16 cellular contexts compared by ENCODE assay signal in the genomic region with DNA sequence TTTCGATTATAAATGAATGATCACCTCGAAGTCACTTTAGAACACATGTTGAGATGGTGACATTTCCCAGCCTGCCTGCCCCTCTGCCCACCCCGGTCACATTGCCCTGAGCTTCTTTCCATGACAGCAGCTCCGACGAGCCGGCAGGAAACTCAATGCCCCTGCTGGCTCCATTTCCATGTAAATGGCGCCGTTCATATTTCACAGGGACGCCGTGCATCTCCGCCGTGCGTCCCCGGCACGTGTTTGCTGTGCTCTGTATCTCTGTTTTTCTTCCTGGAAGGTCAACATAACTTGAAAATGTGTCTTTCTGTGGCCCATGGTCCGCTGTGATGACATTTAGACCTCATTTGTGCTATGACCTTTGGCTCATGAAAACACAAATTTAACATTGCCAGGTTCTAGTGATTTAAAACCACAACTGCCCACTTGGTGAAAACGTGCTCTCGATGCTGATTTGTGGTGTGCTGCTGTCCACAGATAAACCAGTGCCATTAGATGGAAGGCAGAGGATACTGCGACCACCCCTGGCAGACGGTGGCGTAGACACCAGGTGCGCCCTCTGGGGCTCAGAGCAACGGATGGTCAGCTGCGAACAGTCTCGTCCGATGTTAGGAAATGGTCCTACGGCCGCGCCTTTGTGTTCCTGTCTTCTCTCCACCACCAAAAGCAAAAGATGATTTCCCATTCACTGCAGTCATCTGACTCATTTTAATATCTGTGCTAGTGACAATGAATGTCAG. TPM values are rescaled to one million over a fixed set of nuclear protein-coding genes. Genes with fewer than 3 reads are reported as not detected.
A peak's percentile ranks its signal among the peaks of the same experiment; 100 is the strongest.
DNase-seq lines count a peak whose midpoint lies in the region; ATAC-seq, FAIRE-seq and TF ChIP-seq lines count a peak whose summit lies in the region.
"Had no signal": no experiment of that assay in that cellular context is flagged by ENCODE, and none has a peak within 500 bp of the region (broad histone marks: within the 10 kb centered on the region; RNA-seq: fewer than 3 reads in every experiment).

No MANE protein-coding gene starts in this region.

- H3K4me3 ChIP-seq in H7 (ENCODE audit: insufficient read depth, low read depth, low read length), result no peak overlapping the region
- H3K4me3 ChIP-seq in H1 (ENCODE audit: extremely low read depth in 1 of 4, insufficient read depth in 2 of 4, low read depth in 3 of 4, low read length in 4 of 4), result peak overlapping the region in 1 of 4 experiments; percentile 26; a peak in 1 of 8 replicates
- no peak overlapping the region for H3K4me3 ChIP-seq in brain microvascular endothelial cell (ENCODE audit: low read depth, low read length)

- H4K20me1 ChIP-seq in H1 (replicated peaks in 1 of 2; ENCODE audit: control insufficient read depth in 1 of 2, insufficient read depth in 2 of 2, low read length in 2 of 2), result peaks cover 0 to under 1% of the 10 kb centered on the region in 2 experiments

- TF ChIP-seq CTCF in H1 (IDR thresholded peaks at IDR 0.05; ENCODE audit: control extremely low read depth in 1 of 3, insufficient read depth in 1 of 3, low read depth in 1 of 3, low read length in 3 of 3) (peak in 1 of 3 experiments; percentile 31; a peak in 1 of 4 replicates), neural crest cell (conservative IDR thresholded peaks at IDR 0.05) (no peak), brain microvascular endothelial cell (IDR thresholded peaks at IDR 0.05; ENCODE audit: low read depth, low read length, missing control alignments) (no peak)

- H3K27ac Mint-ChIP-seq in neural crest cell (ENCODE audit: unreplicated experiment), result no peak overlapping the region

- TF ChIP-seq POLR2A in GM12891 (IDR thresholded peaks at IDR 0.05; ENCODE audit: low read depth, low read length), result no peak
- TF ChIP-seq POLR2A in H1 (IDR thresholded peaks at IDR 0.05; ENCODE audit: control extremely low read depth in 1 of 2, low read depth in 2 of 2, low read length in 2 of 2), result no peak

- H2BK15ac ChIP-seq in H1 (ENCODE audit: low read length), result no peak overlapping the region

- peaks cover 44% of the 10 kb centered on the region for H3K4me1 Mint-ChIP-seq in neural crest cell

- CTCF ChIA-PET in H1 (lab: Charles Lee; ENCODE audit: partially characterized antibody), result no interaction called here

- H4K5ac ChIP-seq in H1 (ENCODE audit: insufficient read length, low read depth, low read length), result no peak overlapping the region

- H3K27ac ChIP-seq in H1 (ENCODE audit: low read depth, low read length), result no peak overlapping the region
- H3K27ac ChIP-seq in brain microvascular endothelial cell, result no peak overlapping the region
- H3K27ac ChIP-seq: C4-2B had no signal

- in situ Hi-C loops in brain microvascular endothelial cell (cut with HindIII; ENCODE audit: low pct_ligation_motif_present, low sequenced_read_pairs), result no loop called here

- no peak overlapping the region for H3K23ac ChIP-seq in H1 (ENCODE audit: insufficient read length)

- no peak overlapping the region for H2AK5ac ChIP-seq in H1 (ENCODE audit: low read depth, low read length)

- no peak overlapping the region for H3K56ac ChIP-seq in H1 (replicated peaks; ENCODE audit: insufficient read length, low read depth, low read length)

- FAIRE-seq in GM12891 (lab: Jason Lieb, UNC), result no peak
- no peak for FAIRE-seq in H1 (lab: Jason Lieb, UNC)
- FAIRE-seq: D721Med had no signal

- H3K18ac ChIP-seq in H1 (ENCODE audit: extremely low read depth, low read length), result no peak overlapping the region

- WGBS in H1 (ENCODE audit: extremely low coverage in 1 of 2, insufficient coverage in 1 of 2, insufficient read length in 1 of 2, insufficient replicate concordance in 2 of 2, low coverage in 1 of 2, low lambda C conversion rate in 2 of 2, missing lambda C conversion rate in 1 of 2), 2 experiments, result 52% methylated on average over 29 of the region's 29 CpGs; no CpG with 5 or more reads in 1 of the 2 experiments

- H3K36me3 ChIP-seq in H7 (replicated peaks; ENCODE audit: control insufficient read depth, insufficient read depth, low read length), result no peaks in the 10 kb centered on the region
- H3K36me3 ChIP-seq in H1 (ENCODE audit: control insufficient read depth in 2 of 4, insufficient read depth in 4 of 4, low read length in 3 of 4), result no peaks in the 10 kb centered on the region
- no peaks in the 10 kb centered on the region for H3K36me3 ChIP-seq in brain microvascular endothelial cell (replicated peaks)

- ATAC-seq in HG03571 (IDR thresholded peaks at IDR 0.05; ENCODE audit: unreplicated experiment), result no peak

- peak overlapping the region; percentile 11 for H3K4me3 Mint-ChIP-seq in neural crest cell

- no peaks in the 10 kb centered on the region for H3K9me3 Mint-ChIP-seq in neural crest cell

- H3K79me2 ChIP-seq in H1 (ENCODE audit: control insufficient read depth in 1 of 2, insufficient read depth in 2 of 2, low read length in 2 of 2), result no peaks in the 10 kb centered on the region

- no peaks in the 10 kb centered on the region for H3K9me3 ChIP-seq in H1 (ENCODE audit: insufficient read depth in 2 of 2, low read depth in 1 of 2, low read length in 1 of 2)
- H3K9me3 ChIP-seq: SK-N-SH had no signal

- no peak overlapping the region for H2BK20ac ChIP-seq in H1 (ENCODE audit: low read length)

- peaks cover 3% of the 10 kb centered on the region; the same call in 1 of the 2 replicates for H3K27me3 ChIP-seq in H7 (ENCODE audit: control insufficient read depth, insufficient read depth, low read length)
- H3K27me3 ChIP-seq in H1 (replicated peaks in 1 of 4; ENCODE audit: control insufficient read depth in 3 of 4, extremely low read depth in 1 of 4, insufficient read depth in 3 of 4, low read length in 3 of 4), result peaks cover 1 to 10% (median 8%) of the 10 kb centered on the region in 4 experiments; a peak in 5 of 7 replicates
- no peaks in the 10 kb centered on the region for H3K27me3 ChIP-seq in brain microvascular endothelial cell (replicated peaks)

- no peak overlapping the region for H3K14ac ChIP-seq in H1 (ENCODE audit: insufficient read length)

- peaks cover 9% of the 10 kb centered on the region for H3K27me3 Mint-ChIP-seq in neural crest cell (ENCODE audit: low read depth)

- H3K9ac ChIP-seq in H1 (replicated peaks in 1 of 4; ENCODE audit: extremely low read depth in 1 of 4, low read depth in 3 of 4, low read length in 3 of 4), result no peak overlapping the region
- H3K9ac ChIP-seq: SK-N-SH had no signal

- H3K4me2 ChIP-seq in H1 (ENCODE audit: insufficient read depth in 1 of 2, low read depth in 2 of 2, low read length in 2 of 2), result peak overlapping the region in 1 of 2 experiments; percentile 48; a peak in 2 of 4 replicates
- H3K4me2 ChIP-seq: SK-N-SH had no signal

- POLR2A ChIA-PET in H1 (lab: Charles Lee; ENCODE audit: partially characterized antibody), result no interaction called here

- H3K36me3 Mint-ChIP-seq in neural crest cell (ENCODE audit: low read depth), result no peaks in the 10 kb centered on the region

- H2BK5ac ChIP-seq in H1 (ENCODE audit: low read depth, low read length), result 0 out of 2 replicates have a peak overlapping the region, but pooled peaks have one; percentile 12

- no peaks in the 10 kb centered on the region for H3K23me2 ChIP-seq in H1 (ENCODE audit: low read depth, low read length)

- H2BK12ac ChIP-seq in H1 (ENCODE audit: low read depth, low read length), result no peak overlapping the region

- H3K4ac ChIP-seq in H1 (replicated peaks; ENCODE audit: insufficient read length, low read depth, low read length), result no peak overlapping the region

- TF ChIP-seq RAD21 in H1 (IDR thresholded peaks at IDR 0.05 in 1 of 2, conservative IDR thresholded peaks at IDR 0.05 in 1 of 2; ENCODE audit: low read depth in 2 of 2, low read length in 2 of 2), result no peak

- DNase-seq in GM12891 (ENCODE audit: insufficient read length, low spot score) (no peak), H7 (peak; percentile 74), H1 (ENCODE audit: low read depth in 1 of 2, low spot score in 2 of 2) (no peak), neural crest cell (ENCODE audit: low read depth, low spot score) (no peak), brain microvascular endothelial cell (no peak), NCI-H2107 treated with DMSO at 0.1 percent for 48 hours (lab: John Stamatoyannopoulos, UW; ENCODE audit: unreplicated experiment) (no peak)
- DNase-seq: AML-193, HCEC 1CT, NCI-H1105, NCI-H2081, SHP77 treated with DMSO at 0.1 percent for 48 hours had no signal

- no peak overlapping the region for H2AFZ ChIP-seq in H1 (ENCODE audit: low read length)

- H4K91ac ChIP-seq in H1 (replicated peaks; ENCODE audit: insufficient read length, low read length), result no peak overlapping the region

- H2BK120ac ChIP-seq in H1 (replicated peaks; ENCODE audit: low read depth, low read length), result no peak overlapping the region

- no peaks in the 10 kb centered on the region for H3K79me1 ChIP-seq in H1 (ENCODE audit: low read depth, low read length)

- no peak for TF ChIP-seq EP300 in H1 (IDR thresholded peaks at IDR 0.05; ENCODE audit: borderline replicate concordance in 1 of 2, low read depth in 2 of 2, low read length in 2 of 2)

- H4K8ac ChIP-seq in H1 (ENCODE audit: extremely low read depth, insufficient read depth, low read length), result no peak overlapping the region

- peaks cover 8 to 13% (median 11%) of the 10 kb centered on the region in 4 experiments for H3K4me1 ChIP-seq in H1 (replicated peaks in 1 of 4; ENCODE audit: control insufficient read depth in 3 of 4, insufficient read depth in 4 of 4, low read length in 3 of 4)

TF ChIP-seq in GM12891, 5 proteins besides CTCF, POLR2A, EP300 and RAD21 (continues in another document):
- no peak for TF ChIP-seq PAX5 (IDR thresholded peaks at IDR 0.05; ENCODE audit: insufficient read depth, low read length, severe bottlenecking)
- TF ChIP-seq SPI1 (IDR thresholded peaks at IDR 0.05; ENCODE audit: low read depth, low read length), result no peak
- no peak for TF ChIP-seq POLR2AphosphoS5 (IDR thresholded peaks at IDR 0.05; ENCODE audit: low read depth, low read length)

TF ChIP-seq in H1, 55 proteins besides CTCF, POLR2A, EP300 and RAD21 (continues in another document):
- no peak for TF ChIP-seq NRF1 (IDR thresholded peaks at IDR 0.05; ENCODE audit: low read depth, low read length)
- no peak for TF ChIP-seq BRCA1 (IDR thresholded peaks at IDR 0.05; ENCODE audit: low read depth, low read length)
- TF ChIP-seq KDM5A (IDR thresholded peaks at IDR 0.05; ENCODE audit: low read length), result no peak
- TF ChIP-seq KDM1A (IDR thresholded peaks at IDR 0.05; ENCODE audit: borderline replicate concordance, low read length), result no peak

RNA-seq across cellular contexts. Expression of a gene that starts 43.1 kb away (rescaled TPM):
- polyA plus RNA-seq in GM12891 (2012; ENCODE audit: low read depth, missing spikeins), result 0.13 TPM
- 0.17 and 0.52 TPM in 2 replicates for total RNA-seq in H7 (2014; rRNA removed; shearing (Covaris generic))
- total RNA-seq in H1 (2021; fragmentation: NEBNext Ultra II Directional; extraction: Animal tissue kit (Norgen Biotek cat#: 25700)), result 0.43 and 0.44 TPM in 2 replicates
- polyA plus RNA-seq in H1 (2011; rRNA removed), result 0.65 and 0.72 TPM in 2 replicates
- polyA plus RNA-seq in H1 (2011; cell fraction: cytosol; rRNA removed), result 0.72 TPM
- 0.78 TPM for polyA plus RNA-seq in H1 (2011; cell fraction: nucleus; rRNA removed)
- polyA plus RNA-seq in H1 (2012, experiment 1 of 2), result 0.43 to 0.56 TPM (median 0.51 TPM) in 4 replicates
- polyA plus RNA-seq in H1 (2012, experiment 2 of 2), result 0.34 TPM
- polyA plus RNA-seq in H1 (2013, experiment 1 of 2), result 0.22 TPM
- polyA plus RNA-seq in H1 (2013, experiment 2 of 2), result 0.18 TPM
- polyA minus RNA-seq in H1 (2011; rRNA and poly(A)+ RNA removed), result 0.46 and 0.66 TPM in 2 replicates
- polyA minus RNA-seq in H1 (2011; cell fraction: cytosol; rRNA and poly(A)+ RNA removed), result 0.22 TPM
- polyA minus RNA-seq in H1 (2011; cell fraction: nucleus; rRNA and poly(A)+ RNA removed), result 0.40 TPM
- 2.7 TPM in 2 replicates for total RNA-seq in neural crest cell
- total RNA-seq: OCI-LY7 had no signal
